Comparison of ENCODE assay signal across 28 cellular contexts in the genomic region with DNA sequence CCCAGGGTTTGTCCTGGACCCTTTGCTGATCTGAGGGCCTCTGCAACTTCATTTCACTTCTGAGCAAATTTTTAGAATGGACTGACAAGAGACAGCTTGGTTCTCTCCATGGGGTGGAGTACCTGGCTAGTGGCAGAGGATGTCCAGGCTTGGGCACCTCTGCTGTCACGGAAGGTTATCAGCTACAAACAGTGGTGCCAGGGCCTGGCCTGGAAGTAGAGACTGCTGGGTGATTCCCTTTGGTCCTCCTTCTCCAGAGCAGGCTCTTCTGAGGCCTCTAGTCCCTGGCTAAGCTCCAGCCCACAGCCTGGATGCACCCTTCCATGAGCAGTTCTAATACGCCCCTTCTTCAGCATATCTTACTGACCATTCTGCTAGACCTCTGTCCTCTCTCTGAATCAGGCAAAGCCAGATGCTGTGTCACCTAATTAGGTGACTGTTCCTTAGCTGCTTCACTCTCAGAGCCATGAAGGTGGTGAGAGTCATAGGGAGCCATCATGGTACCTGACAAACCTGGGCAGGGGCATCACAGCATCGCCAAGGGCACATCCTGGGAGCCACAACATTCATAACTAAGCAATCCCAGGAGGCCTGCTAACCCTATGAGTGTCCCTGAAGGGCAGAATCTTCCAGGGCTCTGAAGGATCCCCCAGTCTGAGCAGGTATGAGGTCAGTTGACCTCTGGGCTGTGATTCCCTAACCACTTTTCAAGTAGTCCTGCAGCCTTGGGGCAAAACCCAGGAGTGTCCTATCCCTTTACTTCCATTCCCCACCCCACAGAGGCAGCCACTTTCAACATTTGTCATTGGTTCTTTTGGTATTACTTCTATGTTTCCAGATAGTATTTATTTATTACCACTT. TPM values are rescaled to one million over a fixed set of nuclear protein-coding genes. Genes with fewer than 3 reads are reported as not detected.
A peak's percentile ranks its signal among the peaks of the same experiment; 100 is the strongest.
DNase-seq lines count a peak whose midpoint lies in the region; ATAC-seq and TF ChIP-seq lines count a peak whose summit lies in the region.
"Had no signal": no experiment of that assay in that cellular context is flagged by ENCODE, and none has a peak within 500 bp of the region (broad histone marks: within the 10 kb centered on the region; RNA-seq: fewer than 3 reads in every experiment).

No MANE protein-coding gene starts in this region.

- H3K27ac ChIP-seq in SK-N-SH (ENCODE audit: low read depth in 2 of 2, low read length in 1 of 2) (no peak overlapping the region), fibroblast of lung (ENCODE audit: insufficient read depth, low read length) (peak overlapping the region; percentile 7)
- H3K27ac ChIP-seq: 22Rv1, C4-2B, heart left ventricle, neutrophil, psoas muscle, suprapubic skin had no signal

- DNase-seq in SK-N-SH: no peak
- peak; percentile 75 for DNase-seq in cerebellar cortex (ENCODE audit: low spot score)
- DNase-seq in fibroblast of lung (ENCODE audit: low read depth in 2 of 2): no peak
- no peak for DNase-seq in stimulated activated effector memory CD8-positive, alpha-beta T cell treated with anti-CD3 and anti-CD28 coated beads, Interleukin-12 subunit alpha, Interleukin-12 subunit beta, amount 100 ng/mL, for 72 hours (ENCODE audit: low spot score in 2 of 2)
- DNase-seq in T-cell: no peak
- no peak for DNase-seq in stimulated activated CD4-positive, alpha-beta T cell treated with anti-CD3 and anti-CD28 coated beads, Interleukin-1b, Interleukin-23, amount 100 ng/mL, for 48 hours
- DNase-seq: activated naive CD4-positive, alpha-beta T cell; activated naive CD8-positive, alpha-beta T cell treated with anti-CD3 and anti-CD28 coated beads, Interleukin-2, amount 50 U/mL, for 24 hours; COR-L47; effector CD4-positive, alpha-beta T cell; HCEC 1CT; heart left ventricle; kidney; naive B cell; NCI-H146; NCI-H2171 treated with DMSO at 0.1 percent for 48 hours; NCI-H524 treated with DMSO at 0.1 percent for 48 hours; OCI-M1; psoas muscle; stimulated activated naive CD4-positive, alpha-beta T cell had no signal

- no peak overlapping the region for H2AFZ ChIP-seq in SK-N-SH (ENCODE audit: low read depth)
- H2AFZ ChIP-seq in fibroblast of lung (ENCODE audit: low read length): no peak overlapping the region

- TF ChIP-seq RAD21 in SK-N-SH (IDR thresholded peaks at IDR 0.05; ENCODE audit: low read length): no peak

- H3K27ac Mint-ChIP-seq in stimulated activated effector memory CD8-positive, alpha-beta T cell treated with anti-CD3 and anti-CD28 coated beads, Interleukin-12 subunit alpha, Interleukin-12 subunit beta, amount 100 ng/mL, for 72 hours: no peak overlapping the region
- no peak overlapping the region for H3K27ac Mint-ChIP-seq in T-cell
- H3K27ac Mint-ChIP-seq: activated naive CD8-positive, alpha-beta T cell treated with anti-CD3 and anti-CD28 coated beads, Interleukin-2, amount 50 U/mL, for 24 hours; mesothelial cell of epicardium; T-helper 1 cell treated with Interleukin-12 subunit alpha and Interleukin-12 subunit beta and Interleukin-4 antibody, amounts not matched to agents 30 μg/mL and 1 μg/mL, for 36 hours had no signal

- no peaks in the 10 kb centered on the region for H3K36me3 Mint-ChIP-seq in stimulated activated effector memory CD8-positive, alpha-beta T cell treated with anti-CD3 and anti-CD28 coated beads, Interleukin-12 subunit alpha, Interleukin-12 subunit beta, amount 100 ng/mL, for 72 hours
- H3K36me3 Mint-ChIP-seq in T-cell: no peaks in the 10 kb centered on the region
- H3K36me3 Mint-ChIP-seq: mesothelial cell of epicardium, naive B cell had no signal

- 90% methylated on average over 3 of the region's 3 CpGs for WGBS in SK-N-SH (ENCODE audit: low lambda C conversion rate)

- peaks cover 5 to 41% of the 10 kb centered on the region in 2 experiments; a peak in 3 of 4 replicates for H3K4me1 ChIP-seq in SK-N-SH (ENCODE audit: control insufficient read depth in 1 of 2, insufficient read depth in 2 of 2, low read depth in 1 of 2, low read length in 1 of 2)
- peaks cover 27% of the 10 kb centered on the region for H3K4me1 ChIP-seq in fibroblast of lung (ENCODE audit: control insufficient read depth, extremely low read depth, insufficient read depth, low read length)
- H3K4me1 ChIP-seq: psoas muscle had no signal

- no peak overlapping the region for H3K4me3 Mint-ChIP-seq in stimulated activated effector memory CD8-positive, alpha-beta T cell treated with anti-CD3 and anti-CD28 coated beads, Interleukin-12 subunit alpha, Interleukin-12 subunit beta, amount 100 ng/mL, for 72 hours
- no peak overlapping the region for H3K4me3 Mint-ChIP-seq in T-cell
- H3K4me3 Mint-ChIP-seq: activated naive CD8-positive, alpha-beta T cell treated with anti-CD3 and anti-CD28 coated beads, Interleukin-2, amount 50 U/mL, for 24 hours; mesothelial cell of epicardium; naive B cell; T-helper 1 cell treated with Interleukin-12 subunit alpha and Interleukin-12 subunit beta and Interleukin-4 antibody, amounts not matched to agents 30 μg/mL and 1 μg/mL, for 36 hours had no signal

- H3K9ac ChIP-seq in SK-N-SH (no peak overlapping the region), fibroblast of lung (ENCODE audit: insufficient read depth, low read length) (no peak overlapping the region)

- H3K4me1 Mint-ChIP-seq in stimulated activated effector memory CD8-positive, alpha-beta T cell treated with anti-CD3 and anti-CD28 coated beads, Interleukin-12 subunit alpha, Interleukin-12 subunit beta, amount 100 ng/mL, for 72 hours: no peaks in the 10 kb centered on the region
- H3K4me1 Mint-ChIP-seq in T-cell: peaks cover 4 to 8% (median 7%) of the 10 kb centered on the region in 3 donors
- H3K4me1 Mint-ChIP-seq: activated naive CD8-positive, alpha-beta T cell treated with anti-CD3 and anti-CD28 coated beads, Interleukin-2, amount 50 U/mL, for 24 hours had no signal

- ATAC-seq in SK-N-SH treated with all-trans-retinoic acid at 6 μM for 48 hours (no peak), HG03342 (IDR thresholded peaks at IDR 0.05; ENCODE audit: unreplicated experiment) (no peak), T-cell (replicated peaks in 1 of 4) (no peak)
- peak; percentile 4 for ATAC-seq in stimulated activated effector memory CD8-positive, alpha-beta T cell treated with anti-CD3 and anti-CD28 coated beads, Interleukin-12 subunit alpha, Interleukin-12 subunit beta, amount 100 ng/mL, for 72 hours
- ATAC-seq: activated naive CD8-positive, alpha-beta T cell treated with anti-CD3 and anti-CD28 coated beads, Interleukin-2, amount 50 U/mL, for 24 hours; heart left ventricle; psoas muscle had no signal

- POLR2A ChIA-PET in SK-N-SH (lab: Yijun Ruan, JAX): interaction anchor here (0.6 kb wide), 1 partner anchor 8 kb away, joined by 3 read pairs; no protein-coding TSS in a partner anchor
- POLR2A ChIA-PET in T-cell (lab: Charles Lee): interaction anchor here in 1 of 2 donors (0.7 kb wide), 1 partner anchor 397 kb away, joined by 3 read pairs; no protein-coding TSS in a partner anchor

- no peak for TF ChIP-seq EP300 in SK-N-SH (IDR thresholded peaks at IDR 0.05; ENCODE audit: borderline replicate concordance in 1 of 2, low read depth in 1 of 2, low read length in 1 of 2)

- peaks cover 90% of the 10 kb centered on the region for H3K79me2 ChIP-seq in SK-N-SH (ENCODE audit: insufficient read depth)
- H3K79me2 ChIP-seq in fibroblast of lung (ENCODE audit: control insufficient read depth, insufficient read depth, low read length): peaks cover 95% of the 10 kb centered on the region

- peak overlapping the region; percentile 92; the same call in 1 of the 2 replicates for H3K4me2 ChIP-seq in SK-N-SH
- H3K4me2 ChIP-seq in fibroblast of lung (ENCODE audit: extremely low read depth, insufficient read depth, low read length): peak overlapping the region; percentile 50

- H3K4me3 ChIP-seq in SK-N-SH (ENCODE audit: low read depth in 2 of 2, low read length in 1 of 2) (peak overlapping the region in 1 of 2 experiments; percentile 16; a peak in 1 of 4 replicates), fibroblast of lung (replicated peaks in 1 of 4; ENCODE audit: control extremely low read depth in 1 of 4, insufficient read depth in 1 of 4, low read depth in 3 of 4, low read length in 4 of 4) (no peak overlapping the region)
- H3K4me3 ChIP-seq: heart left ventricle, psoas muscle, suprapubic skin had no signal

- H3K36me3 ChIP-seq in SK-N-SH (replicated peaks in 1 of 2; ENCODE audit: control insufficient read depth in 1 of 2, insufficient read depth in 2 of 2, low read length in 1 of 2): peaks cover 0 to 3% of the 10 kb centered on the region in 2 experiments
- H3K36me3 ChIP-seq in fibroblast of lung (ENCODE audit: control insufficient read depth, insufficient read depth, low read length): peaks cover 16% of the 10 kb centered on the region
- H3K36me3 ChIP-seq: heart left ventricle, neutrophil, suprapubic skin had no signal

- H3K27me3 Mint-ChIP-seq in T-cell: peaks cover 18 to 24% of the 10 kb centered on the region in 2 donors

- TF ChIP-seq CTCF in SK-N-SH (IDR thresholded peaks at IDR 0.05): no peak
- TF ChIP-seq CTCF in fibroblast of lung (conservative IDR thresholded peaks at IDR 0.05 in 1 of 2, IDR thresholded peaks at IDR 0.05 in 1 of 2; ENCODE audit: low read depth in 1 of 2, low read length in 2 of 2): no peak

- peaks cover 4% of the 10 kb centered on the region for H3F3A ChIP-seq in SK-N-SH (replicated peaks; ENCODE audit: insufficient read depth)

- H3K9me3 ChIP-seq in SK-N-SH: no peaks in the 10 kb centered on the region
- H3K9me3 ChIP-seq in fibroblast of lung (ENCODE audit: control insufficient read depth, insufficient read depth, low read depth, low read length): no peaks in the 10 kb centered on the region
- H3K9me3 ChIP-seq: heart left ventricle, neutrophil, psoas muscle, suprapubic skin had no signal

- H3K27me3 ChIP-seq in SK-N-SH (ENCODE audit: insufficient read depth) (no peaks in the 10 kb centered on the region), fibroblast of lung (ENCODE audit: control insufficient read depth, insufficient read depth, low read length) (no peaks in the 10 kb centered on the region)

- no peaks in the 10 kb centered on the region for H3K9me2 ChIP-seq in SK-N-SH

- no peaks in the 10 kb centered on the region for H3K9me3 Mint-ChIP-seq in stimulated activated effector memory CD8-positive, alpha-beta T cell treated with anti-CD3 and anti-CD28 coated beads, Interleukin-12 subunit alpha, Interleukin-12 subunit beta, amount 100 ng/mL, for 72 hours
- H3K9me3 Mint-ChIP-seq in T-cell: no peaks in the 10 kb centered on the region
- H3K9me3 Mint-ChIP-seq: activated naive CD8-positive, alpha-beta T cell treated with anti-CD3 and anti-CD28 coated beads, Interleukin-2, amount 50 U/mL, for 24 hours; mesothelial cell of epicardium; naive B cell; T-helper 1 cell treated with Interleukin-12 subunit alpha and Interleukin-12 subunit beta and Interleukin-4 antibody, amounts not matched to agents 30 μg/mL and 1 μg/mL, for 36 hours had no signal

- CTCF ChIA-PET in SK-N-SH (lab: Yijun Ruan, JAX) (interaction anchor here (1.0 to 2.7 kb wide), 4 partner anchors 7 to 55 kb away, joined by 3 to 11 read pairs (median 6); no protein-coding TSS in a partner anchor), T-cell (lab: Charles Lee) (no interaction called here)

- H4K20me1 ChIP-seq in SK-N-SH (ENCODE audit: insufficient read depth) (no peaks in the 10 kb centered on the region), fibroblast of lung (ENCODE audit: control insufficient read depth, extremely low read depth, insufficient read depth, low read length) (no peaks in the 10 kb centered on the region)

RNA-seq across cellular contexts. Expression of gene ARHGAP22, which starts 4.0 kb away (rescaled TPM):
- 12.4 and 13.8 TPM in 2 replicates for polyA plus RNA-seq in SK-N-SH (2012; rRNA removed)
- polyA plus RNA-seq in SK-N-SH (2012; cell fraction: cytosol; rRNA removed): 9.9 and 11.6 TPM in 2 replicates
- 35.6 and 42.2 TPM in 2 replicates for polyA plus RNA-seq in SK-N-SH (2012; cell fraction: nucleus; rRNA removed)
- total RNA-seq in fibroblast of lung: 21.3 and 75.5 TPM in 2 replicates
- polyA plus RNA-seq in fibroblast of lung: 10.4 and 21.2 TPM in 2 replicates
- 18.2 and 48.9 TPM in 2 replicates for polyA plus RNA-seq in fibroblast of lung (2012)
- 14.3 and 15.6 TPM in 2 replicates for polyA minus RNA-seq in fibroblast of lung (ENCODE audit: low replicate concordance)
- 1 to 10 TPM in 1 of 5 donors, under 1 TPM in 4; 0.33 to 2.2 (median 0.60) TPM for total RNA-seq in T-cell
